Comparison of ENCODE assay signal across 15 cellular contexts in genomic region chr9:3980771-3981170, GRCh38.
A peak's percentile ranks its signal among the peaks of the same experiment; 100 is the strongest.
DNase-seq lines count a peak whose midpoint lies in the region; ATAC-seq and TF ChIP-seq lines count a peak whose summit lies in the region.
"Had no signal": no experiment of that assay in that cellular context is flagged by ENCODE, and none has a peak within 500 bp of the region (broad histone marks: within the 10 kb centered on the region; RNA-seq: fewer than 3 reads in every experiment).

No MANE protein-coding gene starts in this region.

- peaks cover 2 to 21% (median 11%) of the 10 kb centered on the region in 7 donors for H3K9me3 Mint-ChIP-seq in CD14-positive monocyte
- H3K9me3 Mint-ChIP-seq in natural killer cell treated with Interleukin-12 subunit alpha and Interleukin-12 subunit beta and Interleukin-15 and Interleukin-18, amount 100 ng/mL, for 72 hours: no peaks in the 10 kb centered on the region

- ATAC-seq in esophagus mucosa: no peak
- ATAC-seq in natural killer cell treated with Interleukin-12 subunit alpha and Interleukin-12 subunit beta and Interleukin-15 and Interleukin-18, amount 100 ng/mL, for 72 hours: no peak
- ATAC-seq: foreskin keratinocyte had no signal

- H3K27me3 Mint-ChIP-seq in CD14-positive monocyte (ENCODE audit: low read depth in 3 of 3): peaks cover 0 to 1% (median 0%) of the 10 kb centered on the region in 3 donors
- peaks cover 2 to 6% of the 10 kb centered on the region in 2 donors for H3K27me3 Mint-ChIP-seq in natural killer cell treated with Interleukin-12 subunit alpha and Interleukin-12 subunit beta and Interleukin-15 and Interleukin-18, amount 100 ng/mL, for 72 hours

- H3K9ac ChIP-seq in stomach smooth muscle (ENCODE audit: low read length in 2 of 2): no peak overlapping the region

- H3K4me3 ChIP-seq in astrocyte of the spinal cord (ENCODE audit: low read depth, low read length): no peak overlapping the region
- H3K4me3 ChIP-seq in stomach smooth muscle (ENCODE audit: low read length in 2 of 2): peak overlapping the region; percentile 2 to 44
- H3K4me3 ChIP-seq: SJCRH30, tibial artery had no signal

- in situ Hi-C loops in astrocyte of the spinal cord (cut with HindIII; ENCODE audit: low sequenced_read_pairs): no loop called here

- no peaks in the 10 kb centered on the region for H3K4me1 Mint-ChIP-seq in CD14-positive monocyte
- H3K4me1 Mint-ChIP-seq in natural killer cell treated with Interleukin-12 subunit alpha and Interleukin-12 subunit beta and Interleukin-15 and Interleukin-18, amount 100 ng/mL, for 72 hours (ENCODE audit: low read depth in 2 of 2): no peaks in the 10 kb centered on the region

- no peak for TF ChIP-seq CTCF in astrocyte of the spinal cord (IDR thresholded peaks at IDR 0.05; ENCODE audit: low read depth, low read length)
- no peak for TF ChIP-seq CTCF in CD14-positive monocyte (IDR thresholded peaks at IDR 0.05)

- peaks cover 9% of the 10 kb centered on the region for H3K4me1 ChIP-seq in stomach smooth muscle (ENCODE audit: control insufficient read depth, insufficient read depth, low read length)
- H3K4me1 ChIP-seq: foreskin keratinocyte, SJCRH30 had no signal

- no peaks in the 10 kb centered on the region for H3K27me3 ChIP-seq in stomach smooth muscle (ENCODE audit: control insufficient read depth in 1 of 2, insufficient read depth in 2 of 2, low read length in 2 of 2)
- H3K27me3 ChIP-seq: foreskin keratinocyte, SJCRH30, tibial artery had no signal

- peak; percentile 61 for DNase-seq in NCI-H345 (lab: John Stamatoyannopoulos, UW)
- DNase-seq in NCI-H345 treated with DMSO at 0.1 percent for 48 hours (lab: John Stamatoyannopoulos, UW; ENCODE audit: unreplicated experiment): no peak
- peak; percentile 57 for DNase-seq in astrocyte of the spinal cord (ENCODE audit: low read depth, low spot score)
- DNase-seq in kidney tubule cell (ENCODE audit: low spot score): peak; percentile 66
- DNase-seq in CD14-positive monocyte (ENCODE audit: low spot score): no peak
- DNase-seq in natural killer cell treated with Interleukin-12 subunit alpha and Interleukin-12 subunit beta and Interleukin-15 and Interleukin-18, amount 100 ng/mL, for 72 hours (ENCODE audit: low spot score): no peak
- DNase-seq: activated CD4-positive, CD25-positive, alpha-beta regulatory T cell; activated T-cell treated with anti-CD3 and anti-CD28 coated beads, Interleukin-2, amount 50 U/mL, for 24 hours; foreskin keratinocyte; Karpas-422; NCI-H774; SJCRH30; tibial artery had no signal

- H3K9me3 ChIP-seq in stomach smooth muscle (ENCODE audit: control insufficient read depth in 2 of 2, low read length in 2 of 2): no peaks in the 10 kb centered on the region
- H3K9me3 ChIP-seq: SJCRH30 had no signal

- no peak overlapping the region for H3K27ac Mint-ChIP-seq in CD14-positive monocyte
- H3K27ac Mint-ChIP-seq in natural killer cell treated with Interleukin-12 subunit alpha and Interleukin-12 subunit beta and Interleukin-15 and Interleukin-18, amount 100 ng/mL, for 72 hours: no peak overlapping the region
- H3K27ac Mint-ChIP-seq: activated T-cell treated with anti-CD3 and anti-CD28 coated beads, Interleukin-2, amount 50 U/mL, for 24 hours had no signal

- H3K36me3 Mint-ChIP-seq in CD14-positive monocyte: no peaks in the 10 kb centered on the region
- H3K36me3 Mint-ChIP-seq in natural killer cell treated with Interleukin-12 subunit alpha and Interleukin-12 subunit beta and Interleukin-15 and Interleukin-18, amount 100 ng/mL, for 72 hours: peaks cover 8% of the 10 kb centered on the region

- H3K27ac ChIP-seq in stomach smooth muscle (ENCODE audit: low read length): no peak overlapping the region
- H3K27ac ChIP-seq: foreskin keratinocyte, SJCRH30, tibial artery had no signal

- intact Hi-C loops in CD14-positive monocyte (cut with micrococcal nuclease): no loop called here

- H3K4me3 Mint-ChIP-seq in CD14-positive monocyte: no peak overlapping the region
- H3K4me3 Mint-ChIP-seq in natural killer cell treated with Interleukin-12 subunit alpha and Interleukin-12 subunit beta and Interleukin-15 and Interleukin-18, amount 100 ng/mL, for 72 hours: no peak overlapping the region
- H3K4me3 Mint-ChIP-seq: activated T-cell treated with anti-CD3 and anti-CD28 coated beads, Interleukin-2, amount 50 U/mL, for 24 hours had no signal

- H3K36me3 ChIP-seq in stomach smooth muscle (ENCODE audit: control insufficient read depth in 2 of 2, insufficient read depth in 2 of 2, low read length in 2 of 2): no peaks in the 10 kb centered on the region
- H3K36me3 ChIP-seq: SJCRH30, tibial artery had no signal

Comparison
In these comparisons a context has a peak if more than half of its experiments do, and no peak if none do; other contexts are left out.
1. DNase-seq: peak in NCI-H345 (single experiment), astrocyte of the spinal cord (single experiment) and kidney tubule cell (single experiment); none in NCI-H345 treated with DMSO at 0.1 percent for 48 hours (single experiment), CD14-positive monocyte (single experiment) and natural killer cell treated with Interleukin-12 subunit alpha and Interleukin-12 subunit beta and Interleukin-15 and Interleukin-18, amount 100 ng/mL, for 72 hours (single experiment).